Comparison of ENCODE assay signal across 22 cellular contexts in the genomic region with DNA sequence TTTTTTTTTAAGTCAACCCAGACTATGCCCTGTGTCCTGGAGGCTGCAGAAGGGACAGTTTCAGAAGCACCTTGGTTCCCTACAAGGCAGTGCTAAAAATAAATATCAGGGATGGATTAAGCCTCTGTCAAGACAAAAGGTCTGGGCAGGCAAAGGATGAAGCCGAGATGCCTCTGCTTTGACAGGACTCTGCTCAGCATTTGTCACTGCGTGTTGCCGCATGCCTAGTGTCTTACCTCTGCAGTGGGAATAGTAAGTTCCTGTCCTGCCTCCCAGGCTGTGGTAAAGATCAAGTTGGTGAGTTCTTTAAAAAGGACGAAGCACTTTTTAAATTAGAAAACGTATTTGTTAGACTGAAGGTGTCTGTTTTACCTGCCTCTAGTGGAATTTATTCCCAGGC.
"Had no signal": no experiment of that assay in that cellular context is flagged by ENCODE, and none has a peak within 500 bp of the region (broad histone marks: within the 10 kb centered on the region; RNA-seq: fewer than 3 reads in every experiment).

No MANE protein-coding gene starts in this region.

- H3K4me1 Mint-ChIP-seq: nephron progenitor cell had no signal

- DNase-seq: cerebellar nuclear complex; effector memory CD8-positive, alpha-beta T cell; erythroblast; heart left ventricle; hippocampal formation; kidney glomerular epithelial cell; lower lobe of right lung; mesenchymal stem cell; midbrain; naive B cell; nephron progenitor cell; stimulated activated CD4-positive, alpha-beta T cell treated with anti-CD3 and anti-CD28 coated beads, Interleukin-12 subunit alpha, Interleukin-12 subunit beta, amount 100 ng/mL, for 4 hours; stimulated activated naive CD4-positive, alpha-beta T cell; stomach; substantia nigra; transverse colon had no signal

- H3K9me3 ChIP-seq: heart left ventricle, lower lobe of right lung, neutrophil, stomach, thoracic aorta, transverse colon had no signal

- H3K27me3 Mint-ChIP-seq: dendritic cell treated with granulocyte-macrophage colony-stimulating factor and Interleukin-4, amounts not matched to agents 40 ng/mL and 50 ng/mL, for 4 days; effector memory CD8-positive, alpha-beta T cell; naive B cell had no signal

- H3K27me3 ChIP-seq: heart left ventricle, neutrophil, stomach, transverse colon had no signal

- H3K27ac ChIP-seq: heart left ventricle, lower lobe of right lung, neutrophil, skin epidermis, stomach, thoracic aorta, transverse colon had no signal

- H3K4me3 ChIP-seq: heart left ventricle, lower lobe of right lung, skin epidermis, stomach, thoracic aorta, transverse colon had no signal

- H3K9me3 Mint-ChIP-seq: dendritic cell treated with granulocyte-macrophage colony-stimulating factor and Interleukin-4, amounts not matched to agents 40 ng/mL and 50 ng/mL, for 4 days; effector memory CD8-positive, alpha-beta T cell; naive B cell; nephron progenitor cell had no signal

- H3K27ac Mint-ChIP-seq: dendritic cell treated with granulocyte-macrophage colony-stimulating factor and Interleukin-4, amounts not matched to agents 40 ng/mL and 50 ng/mL, for 4 days; nephron progenitor cell had no signal

- ATAC-seq: effector memory CD8-positive, alpha-beta T cell; heart left ventricle; left lobe of liver; lower lobe of right lung; sciatic nerve had no signal

- H3K4me3 Mint-ChIP-seq: dendritic cell treated with granulocyte-macrophage colony-stimulating factor and Interleukin-4, amounts not matched to agents 40 ng/mL and 50 ng/mL, for 4 days; effector memory CD8-positive, alpha-beta T cell; naive B cell; nephron progenitor cell had no signal

- H3K4me1 ChIP-seq: lower lobe of right lung, stomach, transverse colon had no signal
